Comparison of ENCODE assay signal across 8 cellular contexts in the genomic region with DNA sequence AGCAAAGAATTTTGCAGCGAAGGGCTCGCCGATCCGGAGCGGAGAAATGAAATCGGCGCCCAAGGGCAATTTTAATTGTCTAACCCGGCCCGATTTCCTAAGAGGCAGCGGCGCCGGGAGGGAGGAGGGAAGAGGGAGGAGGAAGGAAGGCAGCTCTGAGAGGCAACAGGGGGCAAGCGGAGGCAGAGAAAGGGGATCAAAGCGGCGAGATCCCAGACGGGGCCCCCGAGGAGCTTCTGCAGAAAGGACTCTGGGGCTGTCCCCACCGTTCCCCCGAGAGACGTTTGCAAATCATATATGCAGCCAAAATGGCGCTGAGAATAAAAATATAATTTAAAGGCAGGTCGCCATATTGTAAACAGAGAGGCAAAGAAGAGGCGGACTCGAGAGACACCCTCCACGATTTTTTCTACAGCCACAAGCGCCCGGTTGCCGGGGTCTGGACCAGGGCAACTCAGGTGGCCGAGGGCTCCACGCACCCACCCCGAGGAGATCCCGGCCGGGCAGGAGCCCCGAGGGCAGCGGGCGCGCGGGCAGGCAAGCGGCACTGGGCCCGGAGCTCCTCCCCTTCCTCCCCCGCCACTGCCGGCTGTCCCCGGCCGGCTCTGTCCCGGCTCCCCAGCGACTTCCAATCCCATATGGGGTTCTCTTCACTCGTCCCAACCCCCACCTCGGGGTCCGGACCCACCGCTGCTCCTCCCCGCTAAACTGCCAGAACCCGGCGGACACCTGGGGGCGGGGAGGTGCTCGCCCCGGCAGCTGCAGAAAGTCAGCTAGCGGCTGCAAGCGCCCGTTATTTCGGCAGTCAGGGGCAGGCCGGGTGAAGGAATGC. TPM values are rescaled to one million over a fixed set of nuclear protein-coding genes. Genes with fewer than 3 reads are reported as not detected.
DNase-seq lines count a peak whose midpoint lies in the region; ATAC-seq lines count a peak whose summit lies in the region.

No MANE protein-coding gene starts in this region.

- H3K9me3 ChIP-seq in ES-I3 (ENCODE audit: control insufficient read depth, insufficient read depth, low read length): no peaks in the 10 kb centered on the region

- DNase-seq in NCI-H1694 (lab: John Stamatoyannopoulos, UW): peak; percentile 25
- DNase-seq in activated CD4-positive, CD25-positive, alpha-beta regulatory T cell treated with anti-CD3 and anti-CD28 coated beads, Interleukin-2, amount 50 U/mL, for 16 hours (ENCODE audit: low read depth, low spot score): peak; percentile 21
- DNase-seq in cerebellum (ENCODE audit: low spot score): peak; percentile 51
- peak; percentile 25 to 64 (median 50) for DNase-seq in stimulated activated CD4-positive, alpha-beta T cell treated with anti-CD3 and anti-CD28 coated beads, Interleukin-1b, Interleukin-23, amount 100 ng/mL, for 24 hours (ENCODE audit: low read depth in 4 of 4, low spot score in 1 of 4)

- H3K27me3 ChIP-seq in layer of hippocampus (ENCODE audit: control insufficient read depth, insufficient read depth, low read length): no peaks in the 10 kb centered on the region

- ATAC-seq in HG02870 (IDR thresholded peaks at IDR 0.05; ENCODE audit: unreplicated experiment) (no peak), HG02885 (IDR thresholded peaks at IDR 0.05; ENCODE audit: poor library complexity, unreplicated experiment) (no peak)

- peak overlapping the region; percentile 90 for H3K9ac ChIP-seq in ES-I3 (ENCODE audit: low read depth, low read length)

- peaks cover 16% of the 10 kb centered on the region for H3K4me1 ChIP-seq in ES-I3 (ENCODE audit: insufficient read depth, low read length)

- H3K27ac ChIP-seq in layer of hippocampus (ENCODE audit: low read depth, low read length): peak overlapping the region; percentile 87

- H3K36me3 ChIP-seq in ES-I3 (ENCODE audit: insufficient read depth, low read length): 0 out of 2 replicates have a peak, but pooled peaks cover 4% of the 10 kb centered on the region

RNA-seq across cellular contexts. Expression of gene PHF12, which starts 1.9 kb away (rescaled TPM):
- 27.5 TPM for total RNA-seq in cerebellum

RNA-seq across cellular contexts. Expression of gene DHRS13, which starts 46.5 kb away (rescaled TPM):
- 25.0 TPM for total RNA-seq in cerebellum

RNA-seq across cellular contexts. Expression of gene FLOT2, which starts 51.9 kb away (rescaled TPM):
- 23.5 TPM for total RNA-seq in cerebellum

RNA-seq across cellular contexts. Expression of gene SEZ6, which starts 56.4 kb away (rescaled TPM):
- total RNA-seq in cerebellum: 34.9 TPM
